ENCODE assay signal across 9 cellular contexts in genomic region chr18:46173393-46174316, GRCh38.
DNase-seq lines count a peak whose midpoint lies in the region; ATAC-seq, FAIRE-seq and TF ChIP-seq lines count a peak whose summit lies in the region.
"Had no signal": no experiment of that assay in that cellular context is flagged by ENCODE, and none has a peak within 500 bp of the region (broad histone marks: within the 10 kb centered on the region; RNA-seq: fewer than 3 reads in every experiment).

No MANE protein-coding gene starts in this region.

- H3K4me3 ChIP-seq in AG09309 (ENCODE audit: control insufficient read depth, low read depth, low read length) = peak overlapping the region; percentile 91
- peak overlapping the region; percentile 74 for H3K4me3 ChIP-seq in WERI-Rb-1 (ENCODE audit: low read depth, low read length)
- H3K4me3 ChIP-seq in bronchial epithelial cell (ENCODE audit: low read depth, low read length) = peak overlapping the region; percentile 99
- peak overlapping the region; percentile 72 for H3K4me3 ChIP-seq in smooth muscle cell

- peaks cover 46% of the 10 kb centered on the region for H4K20me1 ChIP-seq in smooth muscle cell (ENCODE audit: low read depth)

- H3K27me3 ChIP-seq in WERI-Rb-1 (ENCODE audit: insufficient read depth, low read depth, severe bottlenecking) (no peaks in the 10 kb centered on the region), bronchial epithelial cell (ENCODE audit: control insufficient read depth, insufficient read depth, low read length) (no peaks in the 10 kb centered on the region), smooth muscle cell (ENCODE audit: low read depth) (no peaks in the 10 kb centered on the region)

- DNase-seq in AG09309 (ENCODE audit: low read depth) = peak; percentile 64
- peak; percentile 94 for DNase-seq in NCI-H2196 (lab: John Stamatoyannopoulos, UW; ENCODE audit: unreplicated experiment)
- peak; percentile 99 for DNase-seq in WERI-Rb-1
- peak; percentile 74 for DNase-seq in bronchial epithelial cell (ENCODE audit: low read depth)
- peak; percentile 95 for DNase-seq in iPS-NIHi7 (ENCODE audit: extremely low spot score)
- DNase-seq in smooth muscle cell (lab: John Stamatoyannopoulos, UW; ENCODE audit: unreplicated experiment) = peak; percentile 77

- peaks cover 13% of the 10 kb centered on the region for H3F3A ChIP-seq in smooth muscle cell (ENCODE audit: low read depth)

- no peak for FAIRE-seq in bronchial epithelial cell (lab: Jason Lieb, UNC)
- FAIRE-seq: TTC549 had no signal

- TF ChIP-seq CTCF in AG09309 (IDR thresholded peaks at IDR 0.05; ENCODE audit: control insufficient read depth, insufficient read depth, low read depth, low read length, missing control alignments) = peak; percentile 95
- peak; percentile 98 for TF ChIP-seq CTCF in WERI-Rb-1 (IDR thresholded peaks at IDR 0.05; ENCODE audit: low read depth, low read length)
- peak; percentile 94 for TF ChIP-seq CTCF in bronchial epithelial cell (IDR thresholded peaks at IDR 0.05; ENCODE audit: insufficient read depth, low read length, severe bottlenecking)
- TF ChIP-seq CTCF in smooth muscle cell (IDR thresholded peaks at IDR 0.05; ENCODE audit: borderline replicate concordance, insufficient read depth, poor library complexity, severe bottlenecking) = peak; percentile 93

- H3K4me1 ChIP-seq in smooth muscle cell (ENCODE audit: low read depth) = peaks cover 8% of the 10 kb centered on the region

- H3K27ac ChIP-seq in WERI-Rb-1 = peak overlapping the region; percentile 98
- H3K27ac ChIP-seq in smooth muscle cell (ENCODE audit: low read depth) = peak overlapping the region; percentile 47

- H3K79me2 ChIP-seq in smooth muscle cell (ENCODE audit: low read depth) = peaks cover 46% of the 10 kb centered on the region

- 1% methylated on average over 79 of the region's 90 CpGs for WGBS in smooth muscle cell (ENCODE audit: low lambda C conversion rate)

- H3K36me3 ChIP-seq in WERI-Rb-1 = peaks cover 10% of the 10 kb centered on the region
- H3K36me3 ChIP-seq in bronchial epithelial cell (ENCODE audit: control insufficient read depth, insufficient read depth, low read length) = no peaks in the 10 kb centered on the region
- H3K36me3 ChIP-seq in smooth muscle cell (ENCODE audit: low read depth) = no peaks in the 10 kb centered on the region

- peak overlapping the region; percentile 86 for H3K9ac ChIP-seq in smooth muscle cell (ENCODE audit: low read depth)

- no peaks in the 10 kb centered on the region for H3K9me3 ChIP-seq in WERI-Rb-1 (ENCODE audit: severe bottlenecking)
- H3K9me3 ChIP-seq in smooth muscle cell (replicated peaks; ENCODE audit: low read depth) = no peaks in the 10 kb centered on the region

- peak overlapping the region; percentile 83 for H3K4me2 ChIP-seq in smooth muscle cell

- ATAC-seq in GM18907 (IDR thresholded peaks at IDR 0.05; ENCODE audit: unreplicated experiment) = peak; percentile 87
- peak; percentile 79 for ATAC-seq in HG03139 (IDR thresholded peaks at IDR 0.05; ENCODE audit: unreplicated experiment)

- H2AFZ ChIP-seq in smooth muscle cell (ENCODE audit: low read depth) = peak overlapping the region; percentile 83

Comparison
In these comparisons a context has a peak if more than half of its experiments do, and no peak if none do; other contexts are left out.
1. Peak in every context shown above with its lines: DNase-seq, ATAC-seq, H3K4me3 ChIP-seq and H3K27ac ChIP-seq.